Comparison of ENCODE assay signal across 8 cellular contexts in genomic region chr6:147382945-147383554, GRCh38.
A peak's percentile ranks its signal among the peaks of the same experiment; 100 is the strongest.
DNase-seq lines count a peak whose midpoint lies in the region; ATAC-seq and TF ChIP-seq lines count a peak whose summit lies in the region.

No MANE protein-coding gene starts in this region.

- peaks cover 7% of the 10 kb centered on the region for H3K36me3 ChIP-seq in breast epithelium
- no peaks in the 10 kb centered on the region for H3K36me3 ChIP-seq in mucosa of descending colon (ENCODE audit: low read depth)

- intact Hi-C loops in breast epithelium (cut with DNase I; ENCODE audit: low total_unique reads) (no loop called here), mucosa of descending colon (cut with DNase I, micrococcal nuclease) (no loop called here)

- H3K27me3 ChIP-seq in breast epithelium = no peaks in the 10 kb centered on the region

- H3K27ac ChIP-seq in breast epithelium (no peak overlapping the region), caudate nucleus (ENCODE audit: low read depth, low read length) (no peak overlapping the region)

- TF ChIP-seq CTCF in breast epithelium (IDR thresholded peaks at IDR 0.05) (peak in 2 of 3 donors; percentile 23 to 35), mucosa of descending colon (IDR thresholded peaks at IDR 0.05) (no peak)

- H3K4me3 ChIP-seq in breast epithelium = no peak overlapping the region
- H3K4me3 ChIP-seq in mucosa of descending colon = no peak overlapping the region

- DNase-seq in COLO829 (ENCODE audit: low spot score) (peak; percentile 38), Kasumi-1 (lab: John Stamatoyannopoulos, UW) (peak; percentile 54 to 61), breast epithelium (ENCODE audit: low spot score in 2 of 2) (no peak), mucosa of descending colon (peak in 1 of 3 donors; percentile 15), DMS153 treated with DMSO at 0.1 percent for 48 hours (lab: John Stamatoyannopoulos, UW; ENCODE audit: unreplicated experiment) (no peak), NCI-H1436 (lab: John Stamatoyannopoulos, UW) (no peak), caudate nucleus (lab: John Stamatoyannopoulos, UW) (no peak)

- H3K4me1 ChIP-seq in breast epithelium (no peaks in the 10 kb centered on the region), mucosa of descending colon (ENCODE audit: low read depth) (no peaks in the 10 kb centered on the region)

- no peak for TF ChIP-seq POLR2A in breast epithelium (IDR thresholded peaks at IDR 0.05)

- ATAC-seq in mucosa of descending colon (peak; percentile 36), GM18873 (IDR thresholded peaks at IDR 0.05; ENCODE audit: low FRiP score, unreplicated experiment) (no peak)

- peaks cover 0 to 9% of the 10 kb centered on the region in 2 donors for H3K9me3 ChIP-seq in breast epithelium
- H3K9me3 ChIP-seq in mucosa of descending colon = no peaks in the 10 kb centered on the region

Comparison
In these comparisons a context has a peak if more than half of its experiments do, and no peak if none do; other contexts are left out.
1. DNase-seq: peak in COLO829 (single experiment) and Kasumi-1 (2 of 2); none in breast epithelium (0 of 2), DMS153 treated with DMSO at 0.1 percent for 48 hours (single experiment), NCI-H1436 (single experiment) and caudate nucleus (0 of 61).